In the genomic region with DNA sequence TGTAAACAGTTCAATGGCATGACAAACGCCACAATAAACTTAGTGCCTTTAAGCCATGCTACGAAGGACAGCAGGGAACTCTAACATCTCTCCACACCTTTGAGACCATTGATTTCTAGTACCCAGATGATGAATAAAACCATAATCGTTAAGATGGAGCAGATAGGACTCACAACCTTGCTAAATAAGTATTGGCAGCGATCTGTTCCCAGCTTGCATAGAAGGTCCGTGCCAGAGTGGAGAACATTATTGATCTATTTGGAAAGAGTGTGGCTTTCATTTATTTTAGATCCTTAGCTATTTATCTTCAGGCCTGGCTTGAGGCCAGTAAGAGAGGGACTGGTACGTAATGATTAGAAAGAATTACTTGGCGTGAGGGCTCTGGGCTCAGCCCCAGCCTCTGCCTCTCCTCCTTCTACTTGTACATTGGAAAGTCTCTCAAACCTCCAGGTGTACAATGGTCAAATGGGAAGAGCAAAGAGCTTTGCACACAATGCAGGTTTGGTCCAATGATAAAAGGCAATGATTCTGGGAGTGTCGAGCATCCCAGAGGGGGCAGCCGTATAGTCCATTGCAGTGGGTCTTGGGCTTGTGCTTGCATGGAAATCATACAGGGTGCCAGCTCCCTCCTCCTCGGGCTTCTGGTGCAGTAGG, we compare ENCODE assay signal across 21 cellular contexts.
DNase-seq lines count a peak whose midpoint lies in the region; ATAC-seq and TF ChIP-seq lines count a peak whose summit lies in the region.
"Had no signal": no experiment of that assay in that cellular context is flagged by ENCODE, and none has a peak within 500 bp of the region (broad histone marks: within the 10 kb centered on the region; RNA-seq: fewer than 3 reads in every experiment).

No MANE protein-coding gene starts in this region.

- H3K4me1 Mint-ChIP-seq in brain = peaks cover 49% of the 10 kb centered on the region

- DNase-seq in DMS153 treated with DMSO at 0.1 percent for 48 hours (lab: John Stamatoyannopoulos, UW; ENCODE audit: unreplicated experiment) (peak; percentile 2), DMS153 (lab: John Stamatoyannopoulos, UW) (no peak), NCI-H345 (lab: John Stamatoyannopoulos, UW) (peak; percentile 60), NCI-H345 treated with DMSO at 0.1 percent for 48 hours (lab: John Stamatoyannopoulos, UW; ENCODE audit: unreplicated experiment) (no peak), mucosa of gallbladder (ENCODE audit: low spot score) (peak; percentile 90), SKM-1 treated with dmso at 0.1 percent for 144 hours (lab: John Stamatoyannopoulos, UW; ENCODE audit: unreplicated experiment) (no peak)
- DNase-seq: 8988T; AML-193; C1 segment of cervical spinal cord; CD8-positive, alpha-beta T cell; GM23248; H9; HFFc6; Kasumi-1; NCI-H1417 treated with DMSO at 0.1 percent for 48 hours; NCI-H2081; NCI-H524; NCI-H774; T-helper 1 cell had no signal

- H3K36me3 Mint-ChIP-seq in brain = no peaks in the 10 kb centered on the region
- H3K36me3 Mint-ChIP-seq: CD8-positive, alpha-beta T cell had no signal

- peak overlapping the region in 3 of 5 experiments; percentile 32 to 96 (median 56) for H3K27ac Mint-ChIP-seq in brain
- H3K27ac Mint-ChIP-seq: CD8-positive, alpha-beta T cell; HFFc6 had no signal

- TF ChIP-seq CTCF in brain (conservative IDR thresholded peaks at IDR 0.05) = no peak

- no peak for ATAC-seq in GM19035 (IDR thresholded peaks at IDR 0.05; ENCODE audit: unreplicated experiment)
- ATAC-seq: CD8-positive, alpha-beta T cell had no signal

- peaks cover 0 to 9% (median 5%) of the 10 kb centered on the region in 5 experiments for H3K9me3 Mint-ChIP-seq in brain
- H3K9me3 Mint-ChIP-seq: CD8-positive, alpha-beta T cell; HFFc6 had no signal

- H3K4me3 Mint-ChIP-seq in brain = peak overlapping the region in 1 of 5 experiments; percentile 3
- H3K4me3 Mint-ChIP-seq: CD8-positive, alpha-beta T cell; H9; HFFc6 had no signal

- no peaks in the 10 kb centered on the region for H3K27me3 Mint-ChIP-seq in brain

Comparison
In these comparisons a context has a peak if more than half of its experiments do, and no peak if none do; other contexts are left out.
1. DNase-seq: peak in DMS153 treated with DMSO at 0.1 percent for 48 hours (single experiment), NCI-H345 (single experiment) and mucosa of gallbladder (single experiment); none in DMS153 (single experiment), NCI-H345 treated with DMSO at 0.1 percent for 48 hours (single experiment) and SKM-1 treated with dmso at 0.1 percent for 144 hours (single experiment).